In the genomic region with DNA sequence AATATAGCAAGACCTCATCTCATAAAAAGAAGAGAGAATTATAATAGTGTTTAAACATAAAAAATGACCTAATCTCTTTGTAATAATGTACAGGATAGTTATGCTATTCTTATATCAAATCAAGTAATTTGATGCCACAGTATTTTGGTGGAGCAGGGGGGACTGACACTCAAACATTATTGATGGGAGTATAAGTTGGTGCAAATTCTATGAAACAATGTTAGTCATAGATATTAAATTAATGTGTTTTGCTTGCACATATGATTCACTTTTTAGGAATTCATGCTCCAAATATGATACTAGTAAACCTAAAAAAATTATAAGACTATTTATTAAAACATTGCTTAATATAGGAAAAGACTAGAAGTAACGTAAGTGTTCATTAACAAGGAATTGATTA, we compare ENCODE assay signal across 5 cellular contexts.
"Had no signal": no experiment of that assay in that cellular context is flagged by ENCODE, and none has a peak within 500 bp of the region (broad histone marks: within the 10 kb centered on the region; RNA-seq: fewer than 3 reads in every experiment).

No MANE protein-coding gene starts in this region.

- H3K4me3 ChIP-seq: GM23338 had no signal

- H3K4me2 ChIP-seq: GM23338 had no signal

- H3K27ac ChIP-seq: HL-60 had no signal

- H2AFZ ChIP-seq: GM23338 had no signal

- ATAC-seq: GM23338, HepG2 had no signal

- DNase-seq: H9, HCEC 1CT had no signal
